Comparison of ENCODE assay signal across 27 cellular contexts in the genomic region with DNA sequence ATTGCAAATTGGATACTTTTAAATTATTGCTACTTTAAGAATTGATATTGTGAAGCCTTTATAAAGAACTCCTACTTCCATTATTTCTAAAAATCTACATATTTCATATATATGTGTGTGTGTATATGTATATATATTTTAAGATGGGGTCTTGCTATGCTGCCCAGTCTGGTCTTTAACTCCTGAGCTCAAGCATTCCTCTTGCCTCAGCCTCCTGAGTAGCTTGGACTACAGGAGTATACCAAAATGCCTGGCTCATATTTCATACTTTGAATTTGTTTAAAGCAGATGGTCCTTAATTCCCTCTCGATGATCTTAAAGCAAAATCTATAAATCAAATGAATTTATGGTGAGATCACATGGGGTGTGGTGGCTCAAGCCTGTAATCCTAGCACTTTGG.
"Had no signal": no experiment of that assay in that cellular context is flagged by ENCODE, and none has a peak within 500 bp of the region (broad histone marks: within the 10 kb centered on the region; RNA-seq: fewer than 3 reads in every experiment).

No MANE protein-coding gene starts in this region.

- H3K9ac ChIP-seq: neural progenitor cell, parathyroid adenoma had no signal

- H3K36me3 ChIP-seq: neural progenitor cell, ovary, suprapubic skin, tibial artery, transverse colon, uterus had no signal

- ATAC-seq: natural killer cell; psoas muscle; right cardiac atrium; stimulated activated memory B cell treated with anti-CD40 and anti-IgM and Interleukin-4, amounts not matched to agents 10 μg/mL and 1 μg/mL and 100 μg/mL, for 72 hours; stimulated activated naive CD8-positive, alpha-beta T cell treated with anti-CD3 and anti-CD28 coated beads, Interleukin-15, amount 100 ng/mL, for 72 hours; stimulated activated naive CD8-positive, alpha-beta T cell treated with anti-CD3 and anti-CD28 coated beads, Interleukin-15, Interleukin-2, amounts not matched to agents 100 U/mL and 50 U/mL, for 24 hours; upper lobe of right lung had no signal

- DNase-seq: natural killer cell; occipital lobe; ovary; posterior cingulate gyrus; psoas muscle; right cardiac atrium; spleen; stimulated activated CD4-positive, alpha-beta T cell treated with anti-CD3 and anti-CD28 coated beads, Interleukin-12 subunit alpha, Interleukin-12 subunit beta, amount 100 ng/mL, for 4 hours; stimulated activated CD4-positive, alpha-beta T cell treated with anti-CD3 and anti-CD28 coated beads, Interleukin-1b, Interleukin-23, amount 100 ng/mL, for 48 hours; stimulated activated CD4-positive, alpha-beta T cell treated with anti-CD3 and anti-CD28 coated beads, Interleukin-4, amount 100 ng/mL, for 1 hour; stimulated activated CD4-positive, alpha-beta T cell treated with anti-CD3 and anti-CD28 coated beads, Interleukin-4, amount 100 ng/mL, for 4 hours; stimulated activated CD8-positive, alpha-beta memory T cell treated with anti-CD3 and anti-CD28 coated beads, Interleukin-4, amount 100 ng/mL, for 48 hours; stimulated activated naive CD4-positive, alpha-beta T cell; stimulated activated naive CD8-positive, alpha-beta T cell treated with anti-CD3 and anti-CD28 coated beads, Interleukin-15, amount 100 ng/mL, for 72 hours; stimulated activated naive CD8-positive, alpha-beta T cell treated with anti-CD3 and anti-CD28 coated beads, Interleukin-15, Interleukin-2, amounts not matched to agents 100 U/mL and 50 U/mL, for 24 hours; substantia nigra; testis; transverse colon; upper lobe of right lung; uterus had no signal

- H3K27ac ChIP-seq: ovary, parathyroid adenoma, psoas muscle, skin epidermis, spleen, suprapubic skin, testis, transverse colon, upper lobe of right lung had no signal

- H3K27me3 ChIP-seq: neural progenitor cell, ovary, spleen, suprapubic skin, testis, tibial artery, transverse colon, upper lobe of right lung, uterus had no signal

- H3K9me3 ChIP-seq: ovary, psoas muscle, spleen, suprapubic skin, testis, tibial artery, transverse colon, upper lobe of right lung, uterus had no signal

- H3K4me1 ChIP-seq: testis had no signal

- H2AFZ ChIP-seq: neural progenitor cell, parathyroid adenoma had no signal

- H3K4me2 ChIP-seq: neural progenitor cell, smooth muscle cell had no signal

- H3K4me3 ChIP-seq: neural progenitor cell, ovary, psoas muscle, skin epidermis, smooth muscle cell, spleen, suprapubic skin, testis, tibial artery, transverse colon, upper lobe of right lung, uterus had no signal
